ENCODE assay signal across 16 cellular contexts in the genomic region with DNA sequence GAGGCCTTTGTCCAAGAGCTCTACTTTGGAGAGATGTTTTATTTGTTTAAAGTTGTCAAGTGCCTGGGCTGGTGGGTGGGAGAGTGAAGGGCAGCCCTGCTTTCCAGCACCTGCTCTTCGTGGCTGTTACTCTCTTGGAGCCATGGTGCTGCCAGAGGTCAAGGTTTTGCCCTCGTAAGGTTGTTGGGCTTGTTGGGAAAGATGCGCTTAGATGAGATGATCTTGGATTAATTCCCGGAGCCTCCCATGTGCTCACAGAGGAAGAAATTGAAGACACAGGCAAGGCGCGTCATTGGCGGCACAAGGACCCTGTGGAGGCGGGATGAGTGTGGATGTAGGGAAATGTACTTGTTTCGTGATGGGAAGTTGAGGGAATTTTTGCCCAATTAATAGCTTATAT. TPM values are rescaled to one million over a fixed set of nuclear protein-coding genes. Genes with fewer than 3 reads are reported as not detected.
DNase-seq lines count a peak whose midpoint lies in the region; ATAC-seq and TF ChIP-seq lines count a peak whose summit lies in the region.
"Had no signal": no experiment of that assay in that cellular context is flagged by ENCODE, and none has a peak within 500 bp of the region (broad histone marks: within the 10 kb centered on the region; RNA-seq: fewer than 3 reads in every experiment).

No MANE protein-coding gene starts in this region.

- WGBS in H9 (ENCODE audit: extremely low coverage, insufficient read length, low lambda C conversion rate): no CpG with 5 or more reads among the region's 9 CpGs
- 63 to 72% methylated on average over 9 of the region's 9 CpGs for WGBS in tibial nerve, 2 donors

- ATAC-seq in T-helper 17 cell: no peak
- ATAC-seq in left lung: peak; percentile 48
- ATAC-seq in left cardiac atrium: no peak
- ATAC-seq: A549, GM23338 had no signal

- H3K56ac ChIP-seq in H9 (ENCODE audit: insufficient read length, low read depth, low read length): no peak overlapping the region

- H3K9me3 ChIP-seq in H9 (ENCODE audit: control insufficient read depth, low read depth, low read length) (no peaks in the 10 kb centered on the region), T-helper 17 cell (ENCODE audit: control insufficient read depth, low read length, poor library complexity, severe bottlenecking) (no peaks in the 10 kb centered on the region), left lung (no peaks in the 10 kb centered on the region), tibial nerve (no peaks in the 10 kb centered on the region)
- H3K9me3 ChIP-seq: A549, BE2C had no signal

- H3K27ac ChIP-seq in H9 (ENCODE audit: insufficient read length, low read depth, low read length): no peak overlapping the region
- no peak overlapping the region for H3K27ac ChIP-seq in left lung
- H3K27ac ChIP-seq in tibial nerve: no peak overlapping the region
- H3K27ac ChIP-seq: A549, C4-2B had no signal

- H3K14ac ChIP-seq in H9 (ENCODE audit: insufficient read depth, low read length): no peak overlapping the region

- H2BK120ac ChIP-seq in H9 (ENCODE audit: low read depth, low read length, poor library complexity, severe bottlenecking): no peak overlapping the region

- no peak overlapping the region for H2BK20ac ChIP-seq in H9 (ENCODE audit: low read depth, low read length, poor library complexity, severe bottlenecking)

- H2BK12ac ChIP-seq in H9 (ENCODE audit: insufficient read length, low read depth, low read length): no peak overlapping the region

- no peak overlapping the region for H3K9ac ChIP-seq in H9 (ENCODE audit: extremely low read depth, insufficient read length, low read length)

- intact Hi-C loops in left lung (cut with DNase I): no loop called here
- intact Hi-C loops in left cardiac atrium (cut with DNase I): no loop called here

- no peaks in the 10 kb centered on the region for H3K4me1 Mint-ChIP-seq in H9
- peaks cover 30% of the 10 kb centered on the region for H3K4me1 Mint-ChIP-seq in T-helper 17 cell
- H3K4me1 Mint-ChIP-seq: GM23338 had no signal

- no peak for TF ChIP-seq POLR2A in tibial nerve (IDR thresholded peaks at IDR 0.05)

- H3K4me3 ChIP-seq in left lung: no peak overlapping the region
- H3K4me3 ChIP-seq in tibial nerve: no peak overlapping the region
- H3K4me3 ChIP-seq: A549, GM23338 had no signal

- TF ChIP-seq EP300 in tibial nerve (IDR thresholded peaks at IDR 0.05): no peak

- H3K4me1 ChIP-seq in H9 (ENCODE audit: insufficient read depth, low read length) (no peaks in the 10 kb centered on the region), left lung (peaks cover 0 to 25% of the 10 kb centered on the region in 2 donors), tibial nerve (peaks cover 0 to 5% (median 2%) of the 10 kb centered on the region in 4 donors)
- H3K4me1 ChIP-seq: BE2C had no signal

- no peak overlapping the region for H2AK5ac ChIP-seq in H9 (ENCODE audit: insufficient read length, low read length)

- no peak overlapping the region for H2BK5ac ChIP-seq in H9 (ENCODE audit: insufficient read length, low read length)

- peaks cover 0 to 77% of the 10 kb centered on the region in 2 donors for H3K36me3 ChIP-seq in left lung
- peaks cover 0 to 52% (median 12%) of the 10 kb centered on the region in 3 donors for H3K36me3 ChIP-seq in tibial nerve
- H3K36me3 ChIP-seq: BE2C had no signal

- no peak overlapping the region for H4K91ac ChIP-seq in H9 (ENCODE audit: insufficient read length, low read depth, low read length)

- no peaks in the 10 kb centered on the region for H3K9me3 Mint-ChIP-seq in H9
- H3K9me3 Mint-ChIP-seq: CD4-positive, alpha-beta memory T cell; GM23338 had no signal

- 0 out of 7 replicates have a peak overlapping the region, but pooled peaks of 2 of the 3 experiments have one; percentile 8 to 27 for H3K27ac Mint-ChIP-seq in H9
- H3K27ac Mint-ChIP-seq in T-helper 17 cell: peak overlapping the region; percentile 68
- H3K27ac Mint-ChIP-seq: GM23338 had no signal

- H3K23me2 ChIP-seq in H9 (ENCODE audit: insufficient read length, low read depth, low read length, poor library complexity, severe bottlenecking): no peaks in the 10 kb centered on the region

- no peak overlapping the region for H4K5ac ChIP-seq in H9 (ENCODE audit: insufficient read length, low read depth, low read length)

- H4K8ac ChIP-seq in H9 (replicated peaks; ENCODE audit: insufficient read length, low read depth, low read length): no peak overlapping the region

- no peak overlapping the region for H3K4ac ChIP-seq in H9 (ENCODE audit: low read depth, low read length)

- H3K4me2 ChIP-seq in H9 (ENCODE audit: insufficient read depth, insufficient read length, low read length): no peak overlapping the region
- H3K4me2 ChIP-seq: A549, GM23338 had no signal

- TF ChIP-seq CTCF in H9 (conservative IDR thresholded peaks at IDR 0.05) (no peak), left lung (IDR thresholded peaks at IDR 0.05) (no peak), tibial nerve (IDR thresholded peaks at IDR 0.05) (no peak)

- H3K4me3 Mint-ChIP-seq in H9: no peak overlapping the region
- no peak overlapping the region for H3K4me3 Mint-ChIP-seq in T-helper 17 cell
- H3K4me3 Mint-ChIP-seq: CD4-positive, alpha-beta memory T cell; GM23338 had no signal

- H3T11ph ChIP-seq in H9 (ENCODE audit: low read length): no peak overlapping the region

- H3K27me3 ChIP-seq in H9 (ENCODE audit: insufficient read depth, low read length) (no peaks in the 10 kb centered on the region), left lung (no peaks in the 10 kb centered on the region), tibial nerve (no peaks in the 10 kb centered on the region)
- H3K27me3 ChIP-seq: BE2C had no signal

- H2BK15ac ChIP-seq in H9 (ENCODE audit: low read depth, low read length): no peak overlapping the region

- H3K36me3 Mint-ChIP-seq in H9 (ENCODE audit: insufficient read depth in 1 of 3, low read depth in 3 of 3) (peaks cover 8 to 30% (median 20%) of the 10 kb centered on the region in 3 experiments; a peak in 6 of 7 replicates), T-helper 17 cell (ENCODE audit: low read depth) (peaks cover 12% of the 10 kb centered on the region)

- H3K79me1 ChIP-seq in H9 (ENCODE audit: insufficient read depth, low read depth, low read length, poor library complexity, severe bottlenecking): no peaks in the 10 kb centered on the region

- H3K27me3 Mint-ChIP-seq in H9 (ENCODE audit: low read depth): no peaks in the 10 kb centered on the region
- H3K27me3 Mint-ChIP-seq in T-helper 17 cell: no peaks in the 10 kb centered on the region
- H3K27me3 Mint-ChIP-seq: CD4-positive, alpha-beta memory T cell had no signal

- DNase-seq in H9 (no peak), T-helper 17 cell (no peak), left lung (no peak), tibial nerve (ENCODE audit: low spot score in 2 of 2) (peak; percentile 22 to 26), superior temporal gyrus (ENCODE audit: extremely low spot score) (no peak), left cardiac atrium (no peak)
- no peak for DNase-seq in NK-92 treated with Interleukin-12 subunit alpha and Interleukin-12 subunit beta, amount 100 ng/mL, for 24 hours (lab: John Stamatoyannopoulos, UW)
- DNase-seq: BE2C; CD4-positive, alpha-beta memory T cell; COR-L47; DND-41; GDM1; H7 had no signal

- H3K18ac ChIP-seq in H9 (ENCODE audit: insufficient read length, low read depth, low read length): no peak overlapping the region

- no peaks in the 10 kb centered on the region for H3K79me2 ChIP-seq in H9 (ENCODE audit: insufficient read depth, low read length)

- no peak overlapping the region for H3K23ac ChIP-seq in H9 (ENCODE audit: insufficient read length, low read depth, low read length)

- H2AFZ ChIP-seq in H9 (ENCODE audit: low read length): no peak overlapping the region
- H2AFZ ChIP-seq: GM23338 had no signal

- H4K20me1 ChIP-seq in H9 (ENCODE audit: control insufficient read depth, insufficient read depth, insufficient read length): no peaks in the 10 kb centered on the region

RNA-seq across cellular contexts. Expression of gene ZCCHC2, which starts 27.9 kb away (rescaled TPM):
- 12.1 and 12.4 TPM in 2 replicates for total RNA-seq in H9 (2021)
- total RNA-seq in T-helper 17 cell: 10 to 100 TPM; 69.3 to 71.5 TPM
- total RNA-seq in left lung: 10 to 100 TPM; 25.1 to 34.5 TPM
- total RNA-seq in tibial nerve: 10 to 100 TPM; 32.4 to 49.4 (median 38.4) TPM
- total RNA-seq in left cardiac atrium: 10 to 100 TPM; 19.0 to 24.1 TPM

Comparison
In these comparisons a context has a peak if more than half of its experiments do, and no peak if none do; other contexts are left out.
1. DNase-seq: peak in tibial nerve (2 of 2); none in H9 (single experiment), T-helper 17 cell (0 of 3), left lung (0 of 2), superior temporal gyrus (single experiment), NK-92 treated with Interleukin-12 subunit alpha and Interleukin-12 subunit beta, amount 100 ng/mL, for 24 hours (single experiment) and left cardiac atrium (single experiment).